In the genomic region with DNA sequence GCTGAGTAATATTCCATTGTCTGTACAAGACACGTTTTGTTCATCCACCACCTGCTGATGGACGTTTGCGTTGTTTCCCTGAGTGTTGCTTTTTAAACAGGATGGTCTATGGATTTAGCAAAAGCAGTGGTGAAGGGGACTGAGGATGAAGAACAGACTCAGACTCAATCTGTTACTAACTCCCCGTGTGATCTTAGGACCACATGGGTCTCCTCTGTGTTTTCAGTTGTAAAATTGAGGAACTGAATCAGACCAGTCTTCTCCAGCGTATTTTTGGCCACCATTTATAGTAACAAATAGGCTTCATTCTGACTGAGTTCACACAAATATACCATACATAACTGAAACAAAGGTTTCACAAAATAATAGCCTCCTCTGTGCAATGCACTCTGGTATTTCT, we compare ENCODE assay signal across 1 cellular context.
TF ChIP-seq lines count a peak whose summit lies in the region.

No MANE protein-coding gene starts in this region.

TF ChIP-seq in GM12878, 131 proteins besides CTCF, POLR2A, EP300 and RAD21 (continued from another document and continues in another):
- TF ChIP-seq SMAD1 (IDR thresholded peaks at IDR 0.05; ENCODE audit: low read depth, partially characterized antibody) (no peak), ZZZ3 (IDR thresholded peaks at IDR 0.05; ENCODE audit: control insufficient read depth, insufficient read length, low read depth) (no peak), IKZF1 (conservative IDR thresholded peaks at IDR 0.05) (peak; percentile 72), MTA3 (IDR thresholded peaks at IDR 0.05; ENCODE audit: borderline replicate concordance, low read length) (peak; percentile 92; the same call in 1 of the 2 replicates), SREBF2 (IDR thresholded peaks at IDR 0.05; ENCODE audit: low read length) (no peak), BHLHE40 (IDR thresholded peaks at IDR 0.05; ENCODE audit: borderline replicate concordance in 1 of 2, low read depth in 2 of 2, low read length in 1 of 2) (peak; percentile 33 to 38; a peak in 1 of 4 replicates), RELA (IDR thresholded peaks at IDR 0.05; ENCODE audit: borderline replicate concordance, partially characterized antibody) (peak; percentile 30), JUNB (IDR thresholded peaks at IDR 0.05) (peak; percentile 92), NFYA (IDR thresholded peaks at IDR 0.05; ENCODE audit: borderline replicate concordance, low read depth, low read length) (no peak), TAF1 (IDR thresholded peaks at IDR 0.05; ENCODE audit: borderline replicate concordance, low read depth, low read length) (no peak; the same call in 1 of the 2 replicates), BCL11A (IDR thresholded peaks at IDR 0.05; ENCODE audit: low read depth, low read length) (peak; percentile 83; the same call in 1 of the 2 replicates), ASH2L (IDR thresholded peaks at IDR 0.05; ENCODE audit: borderline replicate concordance, low read depth) (no peak), FOXK2 (IDR thresholded peaks at IDR 0.05) (no peak), SPI1 (IDR thresholded peaks at IDR 0.05; ENCODE audit: borderline replicate concordance, insufficient read depth, low read depth, low read length) (peak; percentile 98), KAT2A (conservative IDR thresholded peaks at IDR 0.05; ENCODE audit: control insufficient read depth, low read depth, low read length) (no peak), BRCA1 (IDR thresholded peaks at IDR 0.05; ENCODE audit: low read depth, low read length) (no peak), YY1 (IDR thresholded peaks at IDR 0.05; ENCODE audit: low read depth, low read length) (peak; percentile 69), POLR2AphosphoS2 (IDR thresholded peaks at IDR 0.05; ENCODE audit: low read depth, low read length) (no peak), BMI1 (IDR thresholded peaks at IDR 0.05; ENCODE audit: borderline replicate concordance) (peak; percentile 16; the same call in 1 of the 2 replicates), SMAD5 (IDR thresholded peaks at IDR 0.05; ENCODE audit: low read depth) (no peak), KLF5 (IDR thresholded peaks at IDR 0.05; ENCODE audit: partially characterized antibody) (no peak), POU2F2 (IDR thresholded peaks at IDR 0.05; ENCODE audit: borderline replicate concordance, low read depth, low read length) (peak; percentile 55; the same call in 1 of the 3 replicates), BACH1 (IDR thresholded peaks at IDR 0.05; ENCODE audit: borderline replicate concordance) (no peak), MYB (IDR thresholded peaks at IDR 0.05; ENCODE audit: borderline replicate concordance, low read depth, low read length) (peak; percentile 94), PAX8 (IDR thresholded peaks at IDR 0.05) (no peak), RCOR1 (conservative IDR thresholded peaks at IDR 0.05; ENCODE audit: low read depth, low read length) (no peak), WRNIP1 (IDR thresholded peaks at IDR 0.05; ENCODE audit: borderline replicate concordance, low read depth, low read length) (no peak), NFIC (IDR thresholded peaks at IDR 0.05; ENCODE audit: low read depth, low read length) (peak; percentile 98), IKZF2 (IDR thresholded peaks at IDR 0.05) (peak; percentile 71 to 78), SIX5 (IDR thresholded peaks at IDR 0.05; ENCODE audit: low read depth, low read length, severe bottlenecking) (peak; percentile 3), ZNF384 (IDR thresholded peaks at IDR 0.05; ENCODE audit: borderline replicate concordance, low read depth, low read length) (no peak), TBL1XR1 (IDR thresholded peaks at IDR 0.05; ENCODE audit: low read depth, low read length) (peak; percentile 88), SUPT20H (IDR thresholded peaks at IDR 0.05; ENCODE audit: borderline replicate concordance, control insufficient read depth, low read depth, low read length) (no peak), CHD4 (IDR thresholded peaks at IDR 0.05) (no peak), MEF2A (IDR thresholded peaks at IDR 0.05; ENCODE audit: insufficient read depth, low read depth, low read length) (peak; percentile 99), CEBPB (IDR thresholded peaks at IDR 0.05; ENCODE audit: borderline replicate concordance in 1 of 2, low read depth in 2 of 2, low read length in 2 of 2) (no peak), USF2 (IDR thresholded peaks at IDR 0.05; ENCODE audit: borderline replicate concordance, low read depth, low read length) (no peak), GABPA (IDR thresholded peaks at IDR 0.05; ENCODE audit: low read depth) (0 out of 2 replicates have a peak, but pooled peaks have one; percentile 37)
- TF ChIP-seq, protein P1, sequence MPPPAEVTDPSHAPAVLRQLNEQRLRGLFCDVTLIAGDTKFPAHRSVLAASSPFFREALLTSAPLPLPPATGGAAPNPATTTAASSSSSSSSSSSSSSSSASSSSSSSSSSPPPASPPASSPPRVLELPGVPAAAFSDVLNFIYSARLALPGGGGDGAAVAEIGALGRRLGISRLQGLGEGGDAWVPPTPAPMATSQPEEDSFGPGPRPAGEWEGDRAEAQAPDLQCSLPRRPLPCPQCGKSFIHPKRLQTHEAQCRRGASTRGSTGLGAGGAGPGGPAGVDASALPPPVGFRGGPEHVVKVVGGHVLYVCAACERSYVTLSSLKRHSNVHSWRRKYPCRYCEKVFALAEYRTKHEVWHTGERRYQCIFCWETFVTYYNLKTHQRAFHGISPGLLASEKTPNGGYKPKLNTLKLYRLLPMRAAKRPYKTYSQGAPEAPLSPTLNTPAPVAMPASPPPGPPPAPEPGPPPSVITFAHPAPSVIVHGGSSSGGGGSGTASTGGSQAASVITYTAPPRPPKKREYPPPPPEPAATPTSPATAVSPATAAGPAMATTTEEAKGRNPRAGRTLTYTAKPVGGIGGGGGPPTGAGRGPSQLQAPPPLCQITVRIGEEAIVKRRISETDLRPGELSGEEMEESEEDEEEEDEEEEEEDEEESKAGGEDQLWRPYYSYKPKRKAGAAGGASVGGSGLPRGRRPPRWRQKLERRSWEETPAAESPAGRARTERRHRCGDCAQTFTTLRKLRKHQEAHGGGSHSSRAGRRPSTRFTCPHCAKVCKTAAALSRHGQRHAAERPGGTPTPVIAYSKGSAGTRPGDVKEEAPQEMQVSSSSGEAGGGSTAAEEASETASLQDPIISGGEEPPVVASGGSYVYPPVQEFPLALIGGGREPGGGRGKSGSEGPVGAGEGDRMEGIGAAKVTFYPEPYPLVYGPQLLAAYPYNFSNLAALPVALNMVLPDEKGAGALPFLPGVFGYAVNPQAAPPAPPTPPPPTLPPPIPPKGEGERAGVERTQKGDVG (CRISPR knock-in tag; IDR thresholded peaks at IDR 0.05) = no peak
- TF ChIP-seq, protein P2, sequence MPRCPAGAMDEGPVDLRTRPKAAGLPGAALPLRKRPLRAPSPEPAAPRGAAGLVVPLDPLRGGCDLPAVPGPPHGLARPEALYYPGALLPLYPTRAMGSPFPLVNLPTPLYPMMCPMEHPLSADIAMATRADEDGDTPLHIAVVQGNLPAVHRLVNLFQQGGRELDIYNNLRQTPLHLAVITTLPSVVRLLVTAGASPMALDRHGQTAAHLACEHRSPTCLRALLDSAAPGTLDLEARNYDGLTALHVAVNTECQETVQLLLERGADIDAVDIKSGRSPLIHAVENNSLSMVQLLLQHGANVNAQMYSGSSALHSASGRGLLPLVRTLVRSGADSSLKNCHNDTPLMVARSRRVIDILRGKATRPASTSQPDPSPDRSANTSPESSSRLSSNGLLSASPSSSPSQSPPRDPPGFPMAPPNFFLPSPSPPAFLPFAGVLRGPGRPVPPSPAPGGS (IDR thresholded peaks at IDR 0.05; ENCODE audit: borderline replicate concordance, insufficient read depth, low read depth, low read length, poor library complexity, severe bottlenecking) = peak; percentile 80
- TF ChIP-seq, protein P3, sequence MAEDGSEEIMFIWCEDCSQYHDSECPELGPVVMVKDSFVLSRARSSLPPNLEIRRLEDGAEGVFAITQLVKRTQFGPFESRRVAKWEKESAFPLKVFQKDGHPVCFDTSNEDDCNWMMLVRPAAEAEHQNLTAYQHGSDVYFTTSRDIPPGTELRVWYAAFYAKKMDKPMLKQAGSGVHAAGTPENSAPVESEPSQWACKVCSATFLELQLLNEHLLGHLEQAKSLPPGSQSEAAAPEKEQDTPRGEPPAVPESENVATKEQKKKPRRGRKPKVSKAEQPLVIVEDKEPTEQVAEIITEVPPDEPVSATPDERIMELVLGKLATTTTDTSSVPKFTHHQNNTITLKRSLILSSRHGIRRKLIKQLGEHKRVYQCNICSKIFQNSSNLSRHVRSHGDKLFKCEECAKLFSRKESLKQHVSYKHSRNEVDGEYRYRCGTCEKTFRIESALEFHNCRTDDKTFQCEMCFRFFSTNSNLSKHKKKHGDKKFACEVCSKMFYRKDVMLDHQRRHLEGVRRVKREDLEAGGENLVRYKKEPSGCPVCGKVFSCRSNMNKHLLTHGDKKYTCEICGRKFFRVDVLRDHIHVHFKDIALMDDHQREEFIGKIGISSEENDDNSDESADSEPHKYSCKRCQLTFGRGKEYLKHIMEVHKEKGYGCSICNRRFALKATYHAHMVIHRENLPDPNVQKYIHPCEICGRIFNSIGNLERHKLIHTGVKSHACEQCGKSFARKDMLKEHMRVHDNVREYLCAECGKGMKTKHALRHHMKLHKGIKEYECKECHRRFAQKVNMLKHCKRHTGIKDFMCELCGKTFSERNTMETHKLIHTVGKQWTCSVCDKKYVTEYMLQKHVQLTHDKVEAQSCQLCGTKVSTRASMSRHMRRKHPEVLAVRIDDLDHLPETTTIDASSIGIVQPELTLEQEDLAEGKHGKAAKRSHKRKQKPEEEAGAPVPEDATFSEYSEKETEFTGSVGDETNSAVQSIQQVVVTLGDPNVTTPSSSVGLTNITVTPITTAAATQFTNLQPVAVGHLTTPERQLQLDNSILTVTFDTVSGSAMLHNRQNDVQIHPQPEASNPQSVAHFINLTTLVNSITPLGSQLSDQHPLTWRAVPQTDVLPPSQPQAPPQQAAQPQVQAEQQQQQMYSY (CRISPR knock-in tag; IDR thresholded peaks at IDR 0.05) = no peak
- TF ChIP-seq, protein P4, sequence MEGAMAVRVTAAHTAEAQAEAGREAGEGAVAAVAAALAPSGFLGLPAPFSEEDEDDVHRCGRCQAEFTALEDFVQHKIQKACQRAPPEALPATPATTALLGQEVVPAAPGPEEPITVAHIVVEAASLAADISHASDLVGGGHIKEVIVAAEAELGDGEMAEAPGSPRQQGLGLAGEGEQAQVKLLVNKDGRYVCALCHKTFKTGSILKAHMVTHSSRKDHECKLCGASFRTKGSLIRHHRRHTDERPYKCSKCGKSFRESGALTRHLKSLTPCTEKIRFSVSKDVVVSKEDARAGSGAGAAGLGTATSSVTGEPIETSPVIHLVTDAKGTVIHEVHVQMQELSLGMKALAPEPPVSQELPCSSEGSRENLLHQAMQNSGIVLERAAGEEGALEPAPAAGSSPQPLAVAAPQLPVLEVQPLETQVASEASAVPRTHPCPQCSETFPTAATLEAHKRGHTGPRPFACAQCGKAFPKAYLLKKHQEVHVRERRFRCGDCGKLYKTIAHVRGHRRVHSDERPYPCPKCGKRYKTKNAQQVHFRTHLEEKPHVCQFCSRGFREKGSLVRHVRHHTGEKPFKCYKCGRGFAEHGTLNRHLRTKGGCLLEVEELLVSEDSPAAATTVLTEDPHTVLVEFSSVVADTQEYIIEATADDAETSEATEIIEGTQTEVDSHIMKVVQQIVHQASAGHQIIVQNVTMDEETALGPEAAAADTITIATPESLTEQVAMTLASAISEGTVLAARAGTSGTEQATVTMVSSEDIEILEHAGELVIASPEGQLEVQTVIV (IDR thresholded peaks at IDR 0.05; ENCODE audit: borderline replicate concordance, partially characterized antibody) = no peak
- TF ChIP-seq, protein P5, sequence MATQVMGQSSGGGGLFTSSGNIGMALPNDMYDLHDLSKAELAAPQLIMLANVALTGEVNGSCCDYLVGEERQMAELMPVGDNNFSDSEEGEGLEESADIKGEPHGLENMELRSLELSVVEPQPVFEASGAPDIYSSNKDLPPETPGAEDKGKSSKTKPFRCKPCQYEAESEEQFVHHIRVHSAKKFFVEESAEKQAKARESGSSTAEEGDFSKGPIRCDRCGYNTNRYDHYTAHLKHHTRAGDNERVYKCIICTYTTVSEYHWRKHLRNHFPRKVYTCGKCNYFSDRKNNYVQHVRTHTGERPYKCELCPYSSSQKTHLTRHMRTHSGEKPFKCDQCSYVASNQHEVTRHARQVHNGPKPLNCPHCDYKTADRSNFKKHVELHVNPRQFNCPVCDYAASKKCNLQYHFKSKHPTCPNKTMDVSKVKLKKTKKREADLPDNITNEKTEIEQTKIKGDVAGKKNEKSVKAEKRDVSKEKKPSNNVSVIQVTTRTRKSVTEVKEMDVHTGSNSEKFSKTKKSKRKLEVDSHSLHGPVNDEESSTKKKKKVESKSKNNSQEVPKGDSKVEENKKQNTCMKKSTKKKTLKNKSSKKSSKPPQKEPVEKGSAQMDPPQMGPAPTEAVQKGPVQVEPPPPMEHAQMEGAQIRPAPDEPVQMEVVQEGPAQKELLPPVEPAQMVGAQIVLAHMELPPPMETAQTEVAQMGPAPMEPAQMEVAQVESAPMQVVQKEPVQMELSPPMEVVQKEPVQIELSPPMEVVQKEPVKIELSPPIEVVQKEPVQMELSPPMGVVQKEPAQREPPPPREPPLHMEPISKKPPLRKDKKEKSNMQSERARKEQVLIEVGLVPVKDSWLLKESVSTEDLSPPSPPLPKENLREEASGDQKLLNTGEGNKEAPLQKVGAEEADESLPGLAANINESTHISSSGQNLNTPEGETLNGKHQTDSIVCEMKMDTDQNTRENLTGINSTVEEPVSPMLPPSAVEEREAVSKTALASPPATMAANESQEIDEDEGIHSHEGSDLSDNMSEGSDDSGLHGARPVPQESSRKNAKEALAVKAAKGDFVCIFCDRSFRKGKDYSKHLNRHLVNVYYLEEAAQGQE (IDR thresholded peaks at IDR 0.05; ENCODE audit: low read depth, low read length) = no peak
